Comparison of ENCODE assay signal across 28 cellular contexts in genomic region chr7:101781384-101781783, GRCh38.
"Had no signal": no experiment of that assay in that cellular context is flagged by ENCODE, and none has a peak within 500 bp of the region (broad histone marks: within the 10 kb centered on the region; RNA-seq: fewer than 3 reads in every experiment).

No MANE protein-coding gene starts in this region.

- H3K27me3 ChIP-seq: adrenal gland, breast epithelium, cardiac muscle cell, colonic mucosa had no signal

- H3K4me1 ChIP-seq: adrenal gland, breast epithelium, colonic mucosa, esophagus squamous epithelium had no signal

- DNase-seq: activated CD4-positive, alpha-beta memory T cell treated with anti-CD3 and anti-CD28 coated beads for 36 hours; activated CD4-positive, alpha-beta T cell treated with anti-CD3 and anti-CD28 coated beads for 36 hours; activated CD4-positive, alpha-beta T cell treated with anti-CD3 and anti-CD28 coated beads, Interleukin-2, amount 10 ng/mL, durations not matched to agents 24 days and 14 days; activated CD4-positive, CD25-positive, alpha-beta regulatory T cell; activated CD4-positive, CD25-positive, alpha-beta regulatory T cell treated with anti-CD3 and anti-CD28 coated beads, Interleukin-2, amount 50 U/mL, for 72 hours; activated CD8-positive, alpha-beta memory T cell treated with anti-CD3 and anti-CD28 coated beads, Interleukin-2, amount 10 ng/mL, durations not matched to agents 7 days and 5 days; activated CD8-positive, alpha-beta memory T cell treated with anti-CD3 and anti-CD28 coated beads, Interleukin-2, amount 50 U/mL, for 4 hours; activated CD8-positive, alpha-beta T cell treated with anti-CD3 and anti-CD28 coated beads, Interleukin-2, amount 10 ng/mL, durations not matched to agents 7 days and 5 days; activated effector memory CD4-positive, alpha-beta T cell treated with anti-CD3 and anti-CD28 coated beads, Interleukin-2, amount 50 U/mL, for 16 hours; activated naive CD4-positive, alpha-beta T cell treated with anti-CD3 and anti-CD28 coated beads for 36 hours; activated naive CD8-positive, alpha-beta T cell treated with anti-CD3 and anti-CD28 coated beads for 36 hours; activated naive CD8-positive, alpha-beta T cell treated with anti-CD3 and anti-CD28 coated beads, Interleukin-2, amount 50 U/mL, for 24 hours; activated T-cell treated with anti-CD3 and anti-CD28 coated beads, Interleukin-2, amount 50 U/mL, for 1 hour; activated T-cell treated with anti-CD3 and anti-CD28 coated beads, Interleukin-2, amount 50 U/mL, for 48 hours; adrenal gland; amygdala; aorta; central memory CD4-positive, alpha-beta T cell; cerebellar nuclear complex; colonic mucosa; effector CD8-positive, alpha-beta T cell; esophagus squamous epithelium; foreskin melanocyte; T-helper 1 cell; T-helper 2 cell had no signal

- H3K4me3 ChIP-seq: adrenal gland, breast epithelium, cardiac muscle cell, colonic mucosa, esophagus squamous epithelium had no signal

- ATAC-seq: activated CD4-positive, alpha-beta T cell treated with anti-CD3 and anti-CD28 coated beads for 36 hours; activated CD8-positive, alpha-beta memory T cell treated with anti-CD3 and anti-CD28 coated beads, Interleukin-2, amount 10 ng/mL, durations not matched to agents 7 days and 5 days; activated CD8-positive, alpha-beta T cell treated with anti-CD3 and anti-CD28 coated beads, Interleukin-2, amount 10 ng/mL, durations not matched to agents 7 days and 5 days; activated naive CD8-positive, alpha-beta T cell treated with anti-CD3 and anti-CD28 coated beads, Interleukin-2, amount 50 U/mL, for 24 hours had no signal

- H3K27ac ChIP-seq: adrenal gland, breast epithelium, cardiac muscle cell, colonic mucosa, epithelial cell of prostate, esophagus squamous epithelium had no signal

- H3K9me3 ChIP-seq: adrenal gland, breast epithelium, colonic mucosa, esophagus squamous epithelium had no signal

- H3K36me3 ChIP-seq: adrenal gland, breast epithelium, cardiac muscle cell, colonic mucosa, esophagus squamous epithelium had no signal
